18 cellular contexts compared by ENCODE assay signal in genomic region chr7:110779313-110779712, GRCh38.
DNase-seq lines count a peak whose midpoint lies in the region; ATAC-seq, FAIRE-seq and TF ChIP-seq lines count a peak whose summit lies in the region.
"Had no signal": no experiment of that assay in that cellular context is flagged by ENCODE, and none has a peak within 500 bp of the region (broad histone marks: within the 10 kb centered on the region; RNA-seq: fewer than 3 reads in every experiment).

No MANE protein-coding gene starts in this region.

- no peak overlapping the region for H2AFZ ChIP-seq in GM12878 (ENCODE audit: control insufficient read depth, low read depth, low read length)
- H2AFZ ChIP-seq: GM23338 had no signal

- no peak for TF ChIP-seq CTCF in HEK293 (tag by site-specific recombination; IDR thresholded peaks at IDR 0.05)
- TF ChIP-seq CTCF in GM12878 (IDR thresholded peaks at IDR 0.05 in 2 of 3, conservative IDR thresholded peaks at IDR 0.05 in 1 of 3; ENCODE audit: control insufficient read depth in 2 of 3, extremely low read depth in 1 of 3, insufficient read depth in 1 of 3, low read depth in 3 of 3, low read length in 3 of 3) = no peak
- no peak for TF ChIP-seq CTCF in endothelial cell (IDR thresholded peaks at IDR 0.05; ENCODE audit: unreplicated experiment)

- no peaks in the 10 kb centered on the region for H4K20me1 ChIP-seq in GM12878 (ENCODE audit: control insufficient read depth, insufficient read depth)

- no peak overlapping the region for H3K27ac ChIP-seq in HEK293 (ENCODE audit: extremely low read depth, low read depth, low read length)
- no peak overlapping the region for H3K27ac ChIP-seq in GM12878 (ENCODE audit: control insufficient read depth, insufficient read depth)

- no peak for TF ChIP-seq POLR2A in GM12878 (IDR thresholded peaks at IDR 0.05; ENCODE audit: low read depth, low read length)

- H3K4me1 ChIP-seq in HEK293 (ENCODE audit: control insufficient read depth, insufficient read depth, low read length) (no peaks in the 10 kb centered on the region), GM12878 (ENCODE audit: control insufficient read depth, insufficient read depth, low read length) (no peaks in the 10 kb centered on the region)
- H3K4me1 ChIP-seq: Caco-2, HAP-1 had no signal

- H3K27me3 ChIP-seq in GM12878 (replicated peaks in 1 of 2; ENCODE audit: control insufficient read depth in 2 of 2, insufficient read depth in 2 of 2, low read length in 1 of 2) = no peaks in the 10 kb centered on the region

- no peak for TF ChIP-seq EP300 in GM12878 (IDR thresholded peaks at IDR 0.05; ENCODE audit: borderline replicate concordance in 1 of 2, control insufficient read depth in 1 of 2, low read depth in 2 of 2, low read length in 2 of 2)

- H3K36me3 ChIP-seq in HEK293 (ENCODE audit: control insufficient read depth in 2 of 2, insufficient read depth in 1 of 2, low read length in 2 of 2) (no peaks in the 10 kb centered on the region), GM12878 (ENCODE audit: control insufficient read depth in 2 of 2, insufficient read depth in 2 of 2, low read length in 1 of 2) (no peaks in the 10 kb centered on the region)
- H3K36me3 ChIP-seq: HAP-1 had no signal

- H3K4me3 Mint-ChIP-seq in endothelial cell (ENCODE audit: unreplicated experiment) = no peak overlapping the region
- H3K4me3 Mint-ChIP-seq: CD4-positive, alpha-beta memory T cell; GM23338 had no signal

- 50% methylated on average over 2 of the region's 2 CpGs for WGBS in GM12878 (ENCODE audit: insufficient coverage, insufficient replicate concordance, low lambda C conversion rate, missing lambda C conversion rate)

- ATAC-seq in GM19463 (IDR thresholded peaks at IDR 0.05; ENCODE audit: unreplicated experiment) (peak; percentile 44), GM12878 (peak; percentile 57)
- ATAC-seq: GM23338 had no signal

- CTCF ChIA-PET in HEK293 (lab: Yijun Ruan, JAX) (no interaction called here), GM12878 (lab: Yijun Ruan, JAX) (no interaction called here)

- POLR2A ChIA-PET in HEK293 (lab: Yijun Ruan, JAX) = no interaction called here
- POLR2A ChIA-PET in GM12878 (lab: Charles Lee) = no interaction called here

- SMC1A ChIA-PET in GM12878 (lab: Charles Lee; ENCODE audit: uncharacterized antibody, unreplicated experiment) = interaction anchor here (1.7 kb wide), 1 partner anchor 10 kb away, joined by 4 read pairs; no protein-coding TSS in a partner anchor

- BruUV-seq in GM12878 (replicated peaks; lab: Mats Ljungman, UMichigan) = no TSS peak

- in situ Hi-C loops in GM12878 (cut with MboI) = no loop called here
- in situ Hi-C loops in G401 (cut with HindIII; ENCODE audit: low sequenced_read_pairs) = no loop called here

- H3K4me1 Mint-ChIP-seq in endothelial cell (ENCODE audit: unreplicated experiment) = peaks cover 15% of the 10 kb centered on the region
- H3K4me1 Mint-ChIP-seq: CD4-positive, alpha-beta memory T cell had no signal

- intact Hi-C loops in GM12878 (cut with micrococcal nuclease; ENCODE audit: unreplicated experiment) = no loop called here

- RAD21 ChIA-PET in GM12878 (lab: Charles Lee; ENCODE audit: unreplicated experiment) = no interaction called here

- H3K4me2 ChIP-seq in GM12878 (ENCODE audit: control insufficient read depth, insufficient read depth) = no peak overlapping the region
- H3K4me2 ChIP-seq: GM23338 had no signal

- H3K9me3 ChIP-seq in HEK293 (ENCODE audit: control insufficient read depth, insufficient read depth, low read depth, low read length) = no peaks in the 10 kb centered on the region
- no peaks in the 10 kb centered on the region for H3K9me3 ChIP-seq in GM12878 (replicated peaks; ENCODE audit: control insufficient read depth, insufficient read depth, low read length)
- H3K9me3 ChIP-seq: Caco-2, HAP-1 had no signal

- FAIRE-seq in GM12878 (lab: Jason Lieb, UNC) = no peak
- FAIRE-seq: GM12891, GM18507, H54 had no signal

- peak overlapping the region; percentile 64 for H3K27ac Mint-ChIP-seq in endothelial cell (ENCODE audit: unreplicated experiment)
- H3K27ac Mint-ChIP-seq: CD4-positive, alpha-beta memory T cell; GM23338 had no signal

- DNase-seq in GM12878 (ENCODE audit: low read depth, low spot score) = no peak
- no peak for DNase-seq in endothelial cell (ENCODE audit: low spot score)
- no peak for DNase-seq in G401 (ENCODE audit: low spot score)
- DNase-seq in HUDEP-2 (lab: John Stamatoyannopoulos, UW; ENCODE audit: unreplicated experiment in 76 of 76) = no peak
- no peak for DNase-seq in HT-29 (ENCODE audit: low spot score)
- DNase-seq: C1 segment of cervical spinal cord; Caco-2; CD4-positive, alpha-beta memory T cell; DMS153; DND-41; GDM1 had no signal

- H3K27me3 Mint-ChIP-seq in endothelial cell (ENCODE audit: unreplicated experiment) = no peaks in the 10 kb centered on the region
- H3K27me3 Mint-ChIP-seq: CD4-positive, alpha-beta memory T cell had no signal

- H3K36me3 Mint-ChIP-seq in endothelial cell (ENCODE audit: low read depth, unreplicated experiment) = no peaks in the 10 kb centered on the region
- H3K36me3 Mint-ChIP-seq: CD4-positive, alpha-beta memory T cell had no signal

- no peak overlapping the region for H3K4me3 ChIP-seq in HEK293 (ENCODE audit: low read depth, low read length)
- no peak overlapping the region for H3K4me3 ChIP-seq in GM12878
- H3K4me3 ChIP-seq: GM23338, HAP-1 had no signal

- H3K79me2 ChIP-seq in GM12878 (ENCODE audit: control insufficient read depth, insufficient read depth, low read length) = no peaks in the 10 kb centered on the region

- no peaks in the 10 kb centered on the region for H3K9me3 Mint-ChIP-seq in endothelial cell (ENCODE audit: unreplicated experiment)
- H3K9me3 Mint-ChIP-seq: CD4-positive, alpha-beta memory T cell; GM23338 had no signal

- no peak overlapping the region for H3K9ac ChIP-seq in GM12878 (ENCODE audit: control insufficient read depth, insufficient read depth, low read length)

- TF ChIP-seq RAD21 in GM12878 (IDR thresholded peaks at IDR 0.05; ENCODE audit: insufficient read depth, low read depth, low read length) = no peak

TF ChIP-seq in HEK293, 187 proteins besides CTCF, POLR2A, EP300 and RAD21:
- TF ChIP-seq SP7 (tag by site-specific recombination; IDR thresholded peaks at IDR 0.05) = no peak
- no peak for TF ChIP-seq ZNF843 (tag by site-specific recombination; IDR thresholded peaks at IDR 0.05)
- 0 out of 2 replicates have a peak, but pooled peaks have one; percentile 20 for TF ChIP-seq ZNF660 (tag by site-specific recombination; IDR thresholded peaks at IDR 0.05)

TF ChIP-seq in GM12878, 131 proteins besides CTCF, POLR2A, EP300 and RAD21:
- no peak for TF ChIP-seq JUNB (IDR thresholded peaks at IDR 0.05)
- TF ChIP-seq ZNF622 (IDR thresholded peaks at IDR 0.05) = no peak
- no peak for TF ChIP-seq ZNF24 (IDR thresholded peaks at IDR 0.05)
- no peak for TF ChIP-seq ATF7 (IDR thresholded peaks at IDR 0.05; ENCODE audit: low read depth)
- no peak for TF ChIP-seq RUNX3 (IDR thresholded peaks at IDR 0.05; ENCODE audit: low read length)
- TF ChIP-seq MTA3 (IDR thresholded peaks at IDR 0.05; ENCODE audit: borderline replicate concordance, low read length) = no peak
- no peak for TF ChIP-seq BACH1 (IDR thresholded peaks at IDR 0.05; ENCODE audit: borderline replicate concordance)
- TF ChIP-seq TARDBP (IDR thresholded peaks at IDR 0.05; ENCODE audit: borderline replicate concordance) = no peak
- TF ChIP-seq GABPA (IDR thresholded peaks at IDR 0.05; ENCODE audit: low read depth) = no peak
- TF ChIP-seq SMC3 (IDR thresholded peaks at IDR 0.05; ENCODE audit: borderline replicate concordance, low read length) = no peak
- no peak for TF ChIP-seq SRF (IDR thresholded peaks at IDR 0.05; ENCODE audit: low read depth in 2 of 2, low read length in 2 of 2)
- no peak for TF ChIP-seq E2F4 (IDR thresholded peaks at IDR 0.05; ENCODE audit: low read depth, low read length)
